8 cellular contexts compared by ENCODE assay signal in genomic region chr6:1388927-1389790, GRCh38. TPM values are rescaled to one million over a fixed set of nuclear protein-coding genes. Genes with fewer than 3 reads are reported as not detected.
A peak's percentile ranks its signal among the peaks of the same experiment; 100 is the strongest.
DNase-seq lines count a peak whose midpoint lies in the region; ATAC-seq and TF ChIP-seq lines count a peak whose summit lies in the region.

FOXF2 (plus strand) TSS chr6:1389576; CDS start chr6:1389948, 372 bp downstream.

- H3K36me3 ChIP-seq in CD8-positive, alpha-beta T cell (ENCODE audit: insufficient read depth, low read length) = no peaks in the 10 kb centered on the region
- H3K36me3 ChIP-seq in esophagus (ENCODE audit: control insufficient read depth in 2 of 2, insufficient read depth in 2 of 2, low read length in 1 of 2) = no peaks in the 10 kb centered on the region

- DNase-seq in CD8-positive, alpha-beta T cell = no peak
- DNase-seq in NCI-H460 (ENCODE audit: extremely low read depth, low read depth) = no peak
- no peak for DNase-seq in omental fat pad (ENCODE audit: low spot score)
- DNase-seq in NCI-H2196 (lab: John Stamatoyannopoulos, UW; ENCODE audit: unreplicated experiment) = no peak
- DNase-seq in COLO829 (ENCODE audit: low spot score) = no peak
- DNase-seq in NCI-H2171 treated with DMSO at 0.1 percent for 48 hours (lab: John Stamatoyannopoulos, UW) = no peak

- 2 to 3% methylated on average over 66 to 81 of the region's 84 CpGs for WGBS in esophagus, 2 donors

- CTCF ChIA-PET in CD8-positive, alpha-beta T cell (lab: Charles Lee) = interaction anchor here (3.8 kb wide), 1 partner anchor 7 kb away, joined by 25 read pairs; no protein-coding TSS in a partner anchor

- peaks cover 29% of the 10 kb centered on the region for H3K4me1 Mint-ChIP-seq in CD8-positive, alpha-beta T cell (ENCODE audit: low read depth)

- H3K4me1 ChIP-seq in CD8-positive, alpha-beta T cell (ENCODE audit: insufficient read depth, low read length) = peaks cover 12% of the 10 kb centered on the region
- peaks cover 10 to 11% of the 10 kb centered on the region in 2 donors for H3K4me1 ChIP-seq in esophagus (ENCODE audit: control insufficient read depth in 2 of 2, insufficient read depth in 2 of 2, low read length in 1 of 2)

- H3K27me3 ChIP-seq in CD8-positive, alpha-beta T cell (ENCODE audit: insufficient read depth, low read length) = peaks cover 37% of the 10 kb centered on the region
- H3K27me3 ChIP-seq in esophagus (ENCODE audit: control insufficient read depth in 1 of 2, insufficient read depth in 2 of 2, low read length in 2 of 2) = peaks cover 15 to 26% of the 10 kb centered on the region in 2 donors

- H3K27ac Mint-ChIP-seq in CD8-positive, alpha-beta T cell = no peak within 1 kb of the TSS

- H3K36me3 Mint-ChIP-seq in CD8-positive, alpha-beta T cell = no peaks in the 10 kb centered on the region

- peak within 1 kb of the TSS; percentile 72 for H3K4me3 Mint-ChIP-seq in CD8-positive, alpha-beta T cell

- no peaks in the 10 kb centered on the region for H3K9me3 Mint-ChIP-seq in CD8-positive, alpha-beta T cell

- no peak within 1 kb of the TSS for H3K27ac ChIP-seq in CD8-positive, alpha-beta T cell (ENCODE audit: low read depth, low read length)
- peak within 1 kb of the TSS; percentile 79 to 81 for H3K27ac ChIP-seq in esophagus (ENCODE audit: low read depth in 2 of 2, low read length in 1 of 2)

- no peak within 1 kb of the TSS for H3K4me3 ChIP-seq in CD8-positive, alpha-beta T cell (ENCODE audit: low read depth, low read length)
- H3K4me3 ChIP-seq in esophagus (ENCODE audit: low read depth in 1 of 2, low read length in 2 of 2) = peak within 1 kb of the TSS; percentile 60 to 69

- intact Hi-C loops in CD8-positive, alpha-beta T cell (cut with DNase I, micrococcal nuclease) = no loop called here

- ATAC-seq in CD8-positive, alpha-beta T cell = no peak
- ATAC-seq in omental fat pad (ENCODE audit: low FRiP score) (peak; percentile 26), GM21526 (IDR thresholded peaks at IDR 0.05; ENCODE audit: low FRiP score, unreplicated experiment) (no peak)

- POLR2A ChIA-PET in CD8-positive, alpha-beta T cell (lab: Charles Lee) = no interaction called here

- H3K27me3 Mint-ChIP-seq in CD8-positive, alpha-beta T cell (ENCODE audit: low read depth) = peaks cover 62% of the 10 kb centered on the region

- TF ChIP-seq CTCF in CD8-positive, alpha-beta T cell (IDR thresholded peaks at IDR 0.05) = no peak
- no peak for TF ChIP-seq CTCF in omental fat pad (IDR thresholded peaks at IDR 0.05)

- H3K9me3 ChIP-seq in CD8-positive, alpha-beta T cell (ENCODE audit: low read length) = no peaks in the 10 kb centered on the region
- H3K9me3 ChIP-seq in esophagus (ENCODE audit: control insufficient read depth in 2 of 2, insufficient read depth in 1 of 2, low read depth in 1 of 2, low read length in 1 of 2) = peaks cover 0 to 2% of the 10 kb centered on the region in 2 donors

RNA-seq across cellular contexts. Expression of gene FOXF2, which starts in this region (rescaled TPM):
- not detected for total RNA-seq in CD8-positive, alpha-beta T cell
- 16.4 and 17.3 TPM in 2 replicates for total RNA-seq in NCI-H460 (2014; rRNA removed; shearing (Covaris generic))
- 9.7 and 11.5 TPM in 2 replicates for polyA plus RNA-seq in NCI-H460 (2014; cell fraction: nucleus; rRNA removed)
- 1 to 10 TPM; 2.3 to 8.1 TPM for polyA plus RNA-seq in esophagus
- total RNA-seq in omental fat pad = 1 to 10 TPM in 2 of 4 donors, under 1 TPM in 2; 0.65 to 1.1 (median 0.95) TPM
